Comparison of ENCODE assay signal across 15 cellular contexts in genomic region chr17:50359005-50359699, GRCh38. TPM values are rescaled to one million over a fixed set of nuclear protein-coding genes. Genes with fewer than 3 reads are reported as not detected.
A peak's percentile ranks its signal among the peaks of the same experiment; 100 is the strongest.
DNase-seq lines count a peak whose midpoint lies in the region; ATAC-seq and TF ChIP-seq lines count a peak whose summit lies in the region.
"Had no signal": no experiment of that assay in that cellular context is flagged by ENCODE, and none has a peak within 500 bp of the region (broad histone marks: within the 10 kb centered on the region; RNA-seq: fewer than 3 reads in every experiment).

No MANE protein-coding gene starts in this region.

- DNase-seq in Calu3 (no peak), right lobe of liver (peak; percentile 52 to 92 (median 85)), smooth muscle cell (lab: John Stamatoyannopoulos, UW; ENCODE audit: unreplicated experiment) (no peak)
- DNase-seq in activated T-helper 1 cell treated with anti-CD3 and anti-CD28 coated beads, Interleukin-12 subunit alpha, Interleukin-12 subunit beta, Interleukin-2, Interleukin-4 antibody, amounts not matched to agents 30 ng/mL and 10 ng/mL and 1 ng/mL, durations not matched to agents 14 hours and 24 hours and 36 hours (ENCODE audit: low spot score) = no peak
- DNase-seq: activated CD4-positive, CD25-positive, alpha-beta regulatory T cell; CD4-positive, alpha-beta T cell; effector memory CD4-positive, alpha-beta T cell; GM23248; kidney; NCI-H187; small intestine; stimulated activated naive CD4-positive, alpha-beta T cell had no signal

- peak overlapping the region; percentile 35 for H3K27ac Mint-ChIP-seq in Calu3 (ENCODE audit: unreplicated experiment)
- no peak overlapping the region for H3K27ac Mint-ChIP-seq in activated T-helper 1 cell treated with anti-CD3 and anti-CD28 coated beads, Interleukin-12 subunit alpha, Interleukin-12 subunit beta, Interleukin-2, Interleukin-4 antibody, amounts not matched to agents 30 ng/mL and 10 ng/mL and 1 ng/mL, durations not matched to agents 14 hours and 24 hours and 36 hours
- H3K27ac Mint-ChIP-seq: CD4-positive, alpha-beta T cell had no signal

- intact Hi-C loops in Calu3 (cut with micrococcal nuclease; ENCODE audit: unreplicated experiment) (no loop called here), right lobe of liver (cut with DNase I) (loop anchor here in 1 of 2 donors (10.0 kb wide), 1 partner anchor 126 kb away; no protein-coding TSS in a partner anchor)
- intact Hi-C loops in activated T-helper 1 cell treated with anti-CD3 and anti-CD28 coated beads, Interleukin-12 subunit alpha, Interleukin-12 subunit beta, Interleukin-2, Interleukin-4 antibody, amounts not matched to agents 30 ng/mL and 10 ng/mL and 1 ng/mL, durations not matched to agents 14 hours and 24 hours and 36 hours (cut with micrococcal nuclease) = no loop called here

- H3K4me3 ChIP-seq in HEK293 (ENCODE audit: low read depth, low read length) (no peak overlapping the region), right lobe of liver (no peak overlapping the region), smooth muscle cell (no peak overlapping the region)
- H3K4me3 ChIP-seq: GM23248, SK-N-MC had no signal

- CTCF ChIA-PET in Calu3 (lab: Charles Lee) (interaction anchor here (0.6 kb wide), 1 partner anchor 449 kb away, joined by 5 read pairs; no protein-coding TSS in a partner anchor), HEK293 (lab: Yijun Ruan, JAX) (interaction anchor here (1.5 to 4.2 kb wide), 3 partner anchors 25 to 120 kb away, joined by 4 to 52 read pairs (median 6); partner anchors contain the start of genes LRRC59 and RSAD1)

- H3K4me1 ChIP-seq in HEK293 (ENCODE audit: control insufficient read depth, insufficient read depth, low read length) (0 out of 2 replicates have a peak, but pooled peaks cover 5% of the 10 kb centered on the region), right lobe of liver (peaks cover 0 to 16% (median 0%) of the 10 kb centered on the region in 4 donors), smooth muscle cell (ENCODE audit: low read depth) (peaks cover 12% of the 10 kb centered on the region)

- no peaks in the 10 kb centered on the region for H3K79me2 ChIP-seq in smooth muscle cell (ENCODE audit: low read depth)

- TF ChIP-seq POLR2A in right lobe of liver (IDR thresholded peaks at IDR 0.05) = no peak

- BruUV-seq in Calu3 (replicated peaks; lab: Mats Ljungman, UMichigan) = no TSS peak

- peaks cover 9 to 78% of the 10 kb centered on the region in 2 experiments; a peak in 2 of 3 replicates for H3K36me3 ChIP-seq in HEK293 (ENCODE audit: control insufficient read depth in 2 of 2, insufficient read depth in 1 of 2, low read length in 2 of 2)
- peaks cover 0 to 14% (median 4%) of the 10 kb centered on the region in 4 donors for H3K36me3 ChIP-seq in right lobe of liver
- no peaks in the 10 kb centered on the region for H3K36me3 ChIP-seq in smooth muscle cell (ENCODE audit: low read depth)

- H2AFZ ChIP-seq in smooth muscle cell (ENCODE audit: low read depth) = no peak overlapping the region
- H2AFZ ChIP-seq: GM23248 had no signal

- no peaks in the 10 kb centered on the region for H3K9me3 Mint-ChIP-seq in Calu3 (ENCODE audit: low read depth, unreplicated experiment)
- H3K9me3 Mint-ChIP-seq in activated T-helper 1 cell treated with anti-CD3 and anti-CD28 coated beads, Interleukin-12 subunit alpha, Interleukin-12 subunit beta, Interleukin-2, Interleukin-4 antibody, amounts not matched to agents 30 ng/mL and 10 ng/mL and 1 ng/mL, durations not matched to agents 14 hours and 24 hours and 36 hours = no peaks in the 10 kb centered on the region
- H3K9me3 Mint-ChIP-seq: CD4-positive, alpha-beta T cell had no signal

- H3K4me1 Mint-ChIP-seq in Calu3 (ENCODE audit: low read depth, unreplicated experiment) = no peaks in the 10 kb centered on the region
- H3K4me1 Mint-ChIP-seq in activated T-helper 1 cell treated with anti-CD3 and anti-CD28 coated beads, Interleukin-12 subunit alpha, Interleukin-12 subunit beta, Interleukin-2, Interleukin-4 antibody, amounts not matched to agents 30 ng/mL and 10 ng/mL and 1 ng/mL, durations not matched to agents 14 hours and 24 hours and 36 hours (ENCODE audit: low read depth) = peaks cover 9% of the 10 kb centered on the region

- H3K27me3 Mint-ChIP-seq in Calu3 (ENCODE audit: unreplicated experiment) = no peaks in the 10 kb centered on the region
- no peaks in the 10 kb centered on the region for H3K27me3 Mint-ChIP-seq in activated T-helper 1 cell treated with anti-CD3 and anti-CD28 coated beads, Interleukin-12 subunit alpha, Interleukin-12 subunit beta, Interleukin-2, Interleukin-4 antibody, amounts not matched to agents 30 ng/mL and 10 ng/mL and 1 ng/mL, durations not matched to agents 14 hours and 24 hours and 36 hours (ENCODE audit: insufficient read depth)
- H3K27me3 Mint-ChIP-seq: brain; CD4-positive, alpha-beta T cell had no signal

- POLR2A ChIA-PET in HEK293 (lab: Yijun Ruan, JAX) = interaction anchor here (0.6 to 1.4 kb wide), 5 partner anchors 10 to 159 kb away, joined by 3 to 5 read pairs (median 4); partner anchors contain the start of gene LRRC59

- WGBS in right lobe of liver (ENCODE audit: insufficient coverage, low coverage, low lambda C conversion rate, missing lambda C conversion rate) = 20% methylated on average over 1 of the region's 5 CpGs
- 91% methylated on average over 5 of the region's 5 CpGs for WGBS in smooth muscle cell (ENCODE audit: low lambda C conversion rate)

- no peak overlapping the region for H3K4me3 Mint-ChIP-seq in Calu3 (ENCODE audit: low read depth, unreplicated experiment)
- no peak overlapping the region for H3K4me3 Mint-ChIP-seq in activated T-helper 1 cell treated with anti-CD3 and anti-CD28 coated beads, Interleukin-12 subunit alpha, Interleukin-12 subunit beta, Interleukin-2, Interleukin-4 antibody, amounts not matched to agents 30 ng/mL and 10 ng/mL and 1 ng/mL, durations not matched to agents 14 hours and 24 hours and 36 hours
- H3K4me3 Mint-ChIP-seq: brain; CD4-positive, alpha-beta T cell had no signal

- H3K9ac ChIP-seq in smooth muscle cell (ENCODE audit: low read depth) = no peak overlapping the region
- H3K9ac ChIP-seq: GM23248 had no signal

- H3K9me3 ChIP-seq in HEK293 (ENCODE audit: control insufficient read depth, insufficient read depth, low read depth, low read length) (no peaks in the 10 kb centered on the region), right lobe of liver (no peaks in the 10 kb centered on the region), smooth muscle cell (replicated peaks; ENCODE audit: low read depth) (no peaks in the 10 kb centered on the region)

- H4K20me1 ChIP-seq in smooth muscle cell (ENCODE audit: low read depth) = peaks cover 5% of the 10 kb centered on the region

- TF ChIP-seq CTCF in Calu3 (IDR thresholded peaks at IDR 0.05; ENCODE audit: unreplicated experiment) (no peak), HEK293 (tag by site-specific recombination; IDR thresholded peaks at IDR 0.05) (no peak), right lobe of liver (IDR thresholded peaks at IDR 0.05) (no peak), smooth muscle cell (IDR thresholded peaks at IDR 0.05; ENCODE audit: borderline replicate concordance, insufficient read depth, poor library complexity, severe bottlenecking) (no peak)

- H3K27ac ChIP-seq in HEK293 (ENCODE audit: extremely low read depth, low read depth, low read length) (no peak overlapping the region), right lobe of liver (no peak overlapping the region), smooth muscle cell (ENCODE audit: low read depth) (no peak overlapping the region)
- H3K27ac ChIP-seq: GM23248, SK-N-MC had no signal

- H3F3A ChIP-seq in smooth muscle cell (ENCODE audit: low read depth) = peaks cover 9% of the 10 kb centered on the region

- no peaks in the 10 kb centered on the region for H3K27me3 ChIP-seq in right lobe of liver
- no peaks in the 10 kb centered on the region for H3K27me3 ChIP-seq in smooth muscle cell (ENCODE audit: low read depth)

- peak; percentile 41 to 82 (median 52) for ATAC-seq in right lobe of liver

- no peak overlapping the region for H3K4me2 ChIP-seq in smooth muscle cell

- peaks cover 45% of the 10 kb centered on the region for H3K36me3 Mint-ChIP-seq in Calu3 (ENCODE audit: insufficient read depth, unreplicated experiment)
- H3K36me3 Mint-ChIP-seq in activated T-helper 1 cell treated with anti-CD3 and anti-CD28 coated beads, Interleukin-12 subunit alpha, Interleukin-12 subunit beta, Interleukin-2, Interleukin-4 antibody, amounts not matched to agents 30 ng/mL and 10 ng/mL and 1 ng/mL, durations not matched to agents 14 hours and 24 hours and 36 hours (ENCODE audit: low read depth) = peaks cover 9% of the 10 kb centered on the region

TF ChIP-seq in HEK293, 187 proteins besides CTCF, POLR2A, EP300 and RAD21 (continues in another document):
- 0 out of 2 replicates have a peak, but pooled peaks have one; percentile 16 for TF ChIP-seq SP2 (tag by site-specific recombination; IDR thresholded peaks at IDR 0.05)

RNA-seq across cellular contexts. Expression of gene XYLT2, which starts 13.2 kb away (rescaled TPM):
- total RNA-seq in Calu3 (2022) (44.3 and 49.3 TPM in 2 replicates), right lobe of liver (10 to 100 TPM in 3 of 6 experiments, 1 to 10 TPM in 3; 7.0 to 13.8 (median 9.4) TPM), smooth muscle cell (33.2 and 34.3 TPM in 2 replicates)
- 63.0 and 63.9 TPM in 2 replicates for total RNA-seq in activated T-helper 1 cell treated with anti-CD3 and anti-CD28 coated beads, Interleukin-12 subunit alpha, Interleukin-12 subunit beta, Interleukin-2, Interleukin-4 antibody, amounts not matched to agents 30 ng/mL and 10 ng/mL and 1 ng/mL, durations not matched to agents 14 hours and 24 hours and 36 hours
- 32.3 and 41.4 TPM in 2 replicates for polyA plus RNA-seq in smooth muscle cell

RNA-seq across cellular contexts. Expression of gene MRPL27, which starts 13.8 kb away (rescaled TPM):
- total RNA-seq in Calu3 (2022) (79.0 and 84.0 TPM in 2 replicates), right lobe of liver (10 to 100 TPM; 34.3 to 69.4 (median 38.6) TPM), smooth muscle cell (62.8 and 69.8 TPM in 2 replicates)
- 73.4 and 78.7 TPM in 2 replicates for total RNA-seq in activated T-helper 1 cell treated with anti-CD3 and anti-CD28 coated beads, Interleukin-12 subunit alpha, Interleukin-12 subunit beta, Interleukin-2, Interleukin-4 antibody, amounts not matched to agents 30 ng/mL and 10 ng/mL and 1 ng/mL, durations not matched to agents 14 hours and 24 hours and 36 hours
- 130 and 138 TPM in 2 replicates for polyA plus RNA-seq in smooth muscle cell

RNA-seq across cellular contexts. Expression of gene EME1, which starts 13.9 kb away (rescaled TPM):
- total RNA-seq in Calu3 (2022) = 32.6 and 33.5 TPM in 2 replicates
- total RNA-seq in right lobe of liver = 1 to 10 TPM in 1 of 6 experiments, under 1 TPM in 3, not detected in 2; 0.12 to 1.3 (median 0.66) TPM
- total RNA-seq in activated T-helper 1 cell treated with anti-CD3 and anti-CD28 coated beads, Interleukin-12 subunit alpha, Interleukin-12 subunit beta, Interleukin-2, Interleukin-4 antibody, amounts not matched to agents 30 ng/mL and 10 ng/mL and 1 ng/mL, durations not matched to agents 14 hours and 24 hours and 36 hours = 27.7 and 32.9 TPM in 2 replicates
- total RNA-seq in smooth muscle cell = 4.6 and 8.2 TPM in 2 replicates
- 9.6 and 12.9 TPM in 2 replicates for polyA plus RNA-seq in smooth muscle cell

RNA-seq across cellular contexts. Expression of gene LRRC59, which starts 38.2 kb away (rescaled TPM):
- 205 and 212 TPM in 2 replicates for total RNA-seq in Calu3 (2022)
- total RNA-seq in right lobe of liver = 100 to 1,000 TPM in 2 of 6 experiments, 10 to 100 TPM in 4; 36.0 to 125 (median 64.0) TPM
- 113 and 116 TPM in 2 replicates for total RNA-seq in activated T-helper 1 cell treated with anti-CD3 and anti-CD28 coated beads, Interleukin-12 subunit alpha, Interleukin-12 subunit beta, Interleukin-2, Interleukin-4 antibody, amounts not matched to agents 30 ng/mL and 10 ng/mL and 1 ng/mL, durations not matched to agents 14 hours and 24 hours and 36 hours
- 160 and 164 TPM in 2 replicates for total RNA-seq in smooth muscle cell
- polyA plus RNA-seq in smooth muscle cell = 139 and 161 TPM in 2 replicates

Comparison
In these comparisons a context has a peak if more than half of its experiments do, and no peak if none do; other contexts are left out.
1. DNase-seq: peak in right lobe of liver (3 of 3); none in Calu3 (single experiment), activated T-helper 1 cell treated with anti-CD3 and anti-CD28 coated beads, Interleukin-12 subunit alpha, Interleukin-12 subunit beta, Interleukin-2, Interleukin-4 antibody, amounts not matched to agents 30 ng/mL and 10 ng/mL and 1 ng/mL, durations not matched to agents 14 hours and 24 hours and 36 hours (single experiment) and smooth muscle cell (single experiment).